In the genomic region with DNA sequence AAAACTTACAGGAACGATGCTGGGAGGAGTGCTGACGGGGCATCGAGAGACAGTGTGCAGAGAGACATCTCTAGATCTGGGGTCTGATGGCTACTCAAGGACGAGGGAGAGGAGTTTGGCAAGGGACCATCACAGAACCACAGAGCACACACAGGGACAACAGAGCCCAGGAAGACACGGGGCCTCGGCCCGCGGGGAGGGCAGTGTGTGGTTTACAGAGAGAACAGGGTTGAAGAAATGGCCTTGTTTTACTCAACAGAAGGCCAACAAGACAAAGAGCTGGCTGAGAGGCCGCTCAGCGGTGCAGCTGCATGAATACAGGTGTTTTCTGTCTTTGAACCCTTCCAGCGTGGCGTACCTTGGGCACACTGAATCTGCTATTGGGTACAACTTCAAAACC, we compare ENCODE assay signal across 1 cellular context.
A peak's percentile ranks its signal among the peaks of the same experiment; 100 is the strongest.
TF ChIP-seq lines count a peak whose summit lies in the region.

No MANE protein-coding gene starts in this region.

TF ChIP-seq in GM12878, 131 proteins besides CTCF, POLR2A, EP300 and RAD21:
- TF ChIP-seq, protein P1, sequence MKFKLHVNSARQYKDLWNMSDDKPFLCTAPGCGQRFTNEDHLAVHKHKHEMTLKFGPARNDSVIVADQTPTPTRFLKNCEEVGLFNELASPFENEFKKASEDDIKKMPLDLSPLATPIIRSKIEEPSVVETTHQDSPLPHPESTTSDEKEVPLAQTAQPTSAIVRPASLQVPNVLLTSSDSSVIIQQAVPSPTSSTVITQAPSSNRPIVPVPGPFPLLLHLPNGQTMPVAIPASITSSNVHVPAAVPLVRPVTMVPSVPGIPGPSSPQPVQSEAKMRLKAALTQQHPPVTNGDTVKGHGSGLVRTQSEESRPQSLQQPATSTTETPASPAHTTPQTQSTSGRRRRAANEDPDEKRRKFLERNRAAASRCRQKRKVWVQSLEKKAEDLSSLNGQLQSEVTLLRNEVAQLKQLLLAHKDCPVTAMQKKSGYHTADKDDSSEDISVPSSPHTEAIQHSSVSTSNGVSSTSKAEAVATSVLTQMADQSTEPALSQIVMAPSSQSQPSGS (IDR thresholded peaks at IDR 0.05; ENCODE audit: low read length), result no peak
- TF ChIP-seq RB1 (IDR thresholded peaks at IDR 0.05; ENCODE audit: borderline replicate concordance) (no peak), IRF4 (IDR thresholded peaks at IDR 0.05; ENCODE audit: low read depth, low read length) (no peak), SRF (IDR thresholded peaks at IDR 0.05; ENCODE audit: low read depth in 2 of 2, low read length in 2 of 2) (no peak), IRF5 (IDR thresholded peaks at IDR 0.05; ENCODE audit: borderline replicate concordance) (no peak), MYC (IDR thresholded peaks at IDR 0.05; ENCODE audit: insufficient read depth, insufficient read length, insufficient replicate concordance, low read length, severe bottlenecking) (no peak), RUNX3 (IDR thresholded peaks at IDR 0.05; ENCODE audit: low read length) (peak; percentile 5; the same call in 1 of the 2 replicates)
